ENCODE assay signal across 9 cellular contexts in the genomic region with DNA sequence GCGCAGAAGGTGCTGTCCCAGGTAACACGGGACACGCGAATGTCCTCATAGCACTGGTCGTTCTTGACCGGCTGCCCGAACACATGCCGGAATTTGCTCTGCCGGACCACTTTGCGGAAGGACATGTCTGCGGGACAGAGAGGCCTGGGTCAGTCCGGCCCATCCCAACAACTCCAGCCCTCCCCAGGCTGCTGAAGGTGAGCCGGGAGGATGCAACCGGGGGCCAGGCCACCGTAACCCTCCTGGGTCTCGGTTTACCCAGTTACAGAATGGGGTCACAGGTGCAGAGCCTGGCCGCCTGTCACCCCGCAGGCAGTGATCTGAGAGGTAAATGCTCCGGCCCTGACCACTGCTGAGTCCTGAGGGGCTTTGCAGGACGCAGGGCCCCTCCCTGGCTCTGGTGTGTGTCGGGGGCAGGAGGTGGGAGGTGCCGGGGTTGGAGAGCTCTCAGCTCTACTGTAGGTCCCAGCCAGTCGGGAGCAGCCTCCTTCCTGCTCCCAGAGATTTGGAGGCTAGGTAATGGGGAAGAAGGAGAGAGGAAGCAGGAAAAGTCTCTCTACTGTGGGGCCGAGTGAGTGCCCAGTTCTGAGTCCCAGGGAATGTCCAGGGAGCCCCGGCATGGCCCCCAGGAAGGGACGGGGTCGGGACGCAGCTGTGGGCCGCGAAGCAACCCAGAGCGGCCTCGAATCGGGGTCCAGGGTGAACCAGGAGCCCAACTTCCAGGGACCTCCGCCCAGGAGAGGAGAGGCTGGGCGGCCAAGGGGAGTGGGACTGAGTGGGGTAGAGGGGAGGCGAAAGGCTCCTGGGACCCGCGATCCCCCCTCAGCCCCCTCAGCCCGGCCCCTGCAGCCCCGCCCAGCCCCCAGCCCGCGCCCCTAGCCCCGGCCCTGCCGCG. TPM values are rescaled to one million over a fixed set of nuclear protein-coding genes. Genes with fewer than 3 reads are reported as not detected.
DNase-seq lines count a peak whose midpoint lies in the region; ATAC-seq, FAIRE-seq and TF ChIP-seq lines count a peak whose summit lies in the region.
"Had no signal": no experiment of that assay in that cellular context is flagged by ENCODE, and none has a peak within 500 bp of the region (broad histone marks: within the 10 kb centered on the region; RNA-seq: fewer than 3 reads in every experiment).

No MANE protein-coding gene starts in this region.

- no peak for DNase-seq in activated CD4-positive, alpha-beta T cell treated with anti-CD3 and anti-CD28 coated beads, Interleukin-2, amount 10 ng/mL, durations not matched to agents 7 days and 5 days
- no peak for DNase-seq in activated CD4-positive, alpha-beta T cell treated with anti-CD3 and anti-CD28 coated beads for 48 hours
- DNase-seq in ascending aorta (ENCODE audit: low spot score in 2 of 2) (no peak), HepG2 (ENCODE audit: low spot score) (no peak), type B pancreatic cell (ENCODE audit: extremely low spot score, unreplicated experiment) (no peak), DMS114 treated with DMSO at 0.1 percent for 48 hours (lab: John Stamatoyannopoulos, UW; ENCODE audit: unreplicated experiment) (no peak)
- no peak for DNase-seq in activated CD4-positive, alpha-beta T cell treated with anti-CD3 and anti-CD28 coated beads, Interleukin-2, amount 50 U/mL, for 48 hours

- TF ChIP-seq POLR2A in HepG2 (IDR thresholded peaks at IDR 0.05; ENCODE audit: insufficient read depth in 1 of 2, low read depth in 2 of 2, low read length in 2 of 2), result no peak

- 4% methylated on average over 14 of the region's 45 CpGs for WGBS in HepG2 (ENCODE audit: low lambda C conversion rate)

- BruUV-seq in HepG2 (replicated peaks; lab: Mats Ljungman, UMichigan), result no TSS peak

- peak overlapping the region; percentile 89 to 99 for H3K4me3 ChIP-seq in ascending aorta
- peak overlapping the region; percentile 84 to 97 (median 92) for H3K4me3 ChIP-seq in HepG2 (replicated peaks in 1 of 3; ENCODE audit: insufficient read depth in 1 of 3, low read depth in 2 of 3, low read length in 3 of 3)

- no peaks in the 10 kb centered on the region for H3K27me3 ChIP-seq in ascending aorta
- H3K27me3 ChIP-seq in HepG2 (ENCODE audit: control insufficient read depth in 1 of 2, insufficient read depth in 2 of 2, low read length in 2 of 2), result peaks cover 0 to 1% of the 10 kb centered on the region in 2 experiments; a peak in 1 of 5 replicates

- TF ChIP-seq CTCF in ascending aorta (IDR thresholded peaks at IDR 0.05) (no peak), HepG2 (CRISPR knock-in tag; IDR thresholded peaks at IDR 0.05) (no peak), type B pancreatic cell (conservative IDR thresholded peaks at IDR 0.05) (no peak)

- intact Hi-C loops in ascending aorta (cut with DNase I) (loop anchor here (1.0 kb wide), 3 partner anchors 14 to 41 kb away; a partner anchor contains a TSS), HepG2 (cut with micrococcal nuclease; ENCODE audit: unreplicated experiment) (loop anchor here (2.0 kb wide), 1 partner anchor 14 kb away; a partner anchor contains a TSS)

- FAIRE-seq in HepG2 (lab: Jason Lieb, UNC), result no peak
- FAIRE-seq: G401.6 had no signal

- H3K36me3 Mint-ChIP-seq in activated CD4-positive, alpha-beta T cell treated with anti-CD3 and anti-CD28 coated beads, Interleukin-2, amount 10 ng/mL, durations not matched to agents 7 days and 5 days (ENCODE audit: low read depth), result peaks cover 22% of the 10 kb centered on the region
- H3K36me3 Mint-ChIP-seq in type B pancreatic cell, result no peaks in the 10 kb centered on the region

- H3K4me2 ChIP-seq in HepG2 (ENCODE audit: low read depth, low read length), result peak overlapping the region; percentile 87

- H3K4me1 Mint-ChIP-seq in activated CD4-positive, alpha-beta T cell treated with anti-CD3 and anti-CD28 coated beads, Interleukin-2, amount 10 ng/mL, durations not matched to agents 7 days and 5 days, result peaks cover 80% of the 10 kb centered on the region
- peaks cover 3% of the 10 kb centered on the region for H3K4me1 Mint-ChIP-seq in type B pancreatic cell (ENCODE audit: unreplicated experiment)

- ATAC-seq in HepG2 (peak; percentile 29), HG02642 (IDR thresholded peaks at IDR 0.05; ENCODE audit: poor library complexity, unreplicated experiment) (no peak)

- TF ChIP-seq RAD21 in HepG2 (CRISPR knock-in tag; IDR thresholded peaks at IDR 0.05), result no peak

- in situ Hi-C loops in HepG2 (cut with HindIII; ENCODE audit: extremely low pct_ligation_motif_present, low pct_unique_long_range_greater_than_20kb), result no loop called here

- peak overlapping the region; percentile 94 to 98 for H3K27ac ChIP-seq in ascending aorta
- H3K27ac ChIP-seq in HepG2 (ENCODE audit: extremely low read length, insufficient read depth, low read length), result peak overlapping the region; percentile 63

- no peak overlapping the region for H2AFZ ChIP-seq in HepG2 (ENCODE audit: low read length)

- H3K27me3 Mint-ChIP-seq in activated CD4-positive, alpha-beta T cell treated with anti-CD3 and anti-CD28 coated beads, Interleukin-2, amount 10 ng/mL, durations not matched to agents 7 days and 5 days, result no peaks in the 10 kb centered on the region
- no peaks in the 10 kb centered on the region for H3K27me3 Mint-ChIP-seq in type B pancreatic cell

- no peaks in the 10 kb centered on the region for H3K9me3 Mint-ChIP-seq in activated CD4-positive, alpha-beta T cell treated with anti-CD3 and anti-CD28 coated beads, Interleukin-2, amount 10 ng/mL, durations not matched to agents 7 days and 5 days
- no peaks in the 10 kb centered on the region for H3K9me3 Mint-ChIP-seq in type B pancreatic cell

- CTCF ChIA-PET in activated CD4-positive, alpha-beta T cell treated with anti-CD3 and anti-CD28 coated beads, Interleukin-2, amount 10 ng/mL, durations not matched to agents 7 days and 5 days (lab: Charles Lee), result interaction anchor here (1.2 kb wide), 1 partner anchor 13 kb away, joined by 10 read pairs; no protein-coding TSS in a partner anchor
- CTCF ChIA-PET in HepG2 (lab: Yijun Ruan, JAX; ENCODE audit: low intra/inter-chr PET ratio, low total read pairs), result no interaction called here

- peak overlapping the region; percentile 80 for H3K27ac Mint-ChIP-seq in activated CD4-positive, alpha-beta T cell treated with anti-CD3 and anti-CD28 coated beads, Interleukin-2, amount 10 ng/mL, durations not matched to agents 7 days and 5 days
- H3K27ac Mint-ChIP-seq in type B pancreatic cell, result peak overlapping the region; percentile 84

- H3K79me2 ChIP-seq in HepG2 (ENCODE audit: insufficient read depth, low read length), result peaks cover 3% of the 10 kb centered on the region

- peak overlapping the region; percentile 62 for H3K4me3 Mint-ChIP-seq in activated CD4-positive, alpha-beta T cell treated with anti-CD3 and anti-CD28 coated beads, Interleukin-2, amount 10 ng/mL, durations not matched to agents 7 days and 5 days
- peak overlapping the region; percentile 88 for H3K4me3 Mint-ChIP-seq in type B pancreatic cell

- H3K4me1 ChIP-seq in ascending aorta (peaks cover 8 to 13% of the 10 kb centered on the region in 2 donors), HepG2 (ENCODE audit: insufficient read depth, low read length) (peaks cover 27% of the 10 kb centered on the region)

- no peaks in the 10 kb centered on the region for H3K9me3 ChIP-seq in ascending aorta
- no peaks in the 10 kb centered on the region for H3K9me3 ChIP-seq in HepG2 (ENCODE audit: low read length)

- POLR2A ChIA-PET in activated CD4-positive, alpha-beta T cell treated with anti-CD3 and anti-CD28 coated beads, Interleukin-2, amount 10 ng/mL, durations not matched to agents 7 days and 5 days (lab: Charles Lee), result no interaction called here
- POLR2A ChIA-PET in HepG2 (lab: Yijun Ruan, JAX), result interaction anchor here (0.6 to 1.4 kb wide), 6 partner anchors 9 to 51 kb away, joined by 3 to 10 read pairs (median 4); a partner anchor contains a TSS

- H3K9ac ChIP-seq in HepG2 (ENCODE audit: insufficient read depth, low read depth, low read length), result peak overlapping the region; percentile 83

- H3K36me3 ChIP-seq in ascending aorta, result peaks cover 14 to 19% of the 10 kb centered on the region in 2 donors
- peaks cover 0 to 4% of the 10 kb centered on the region in 2 experiments; a peak in 2 of 5 replicates for H3K36me3 ChIP-seq in HepG2 (replicated peaks in 1 of 2; ENCODE audit: control insufficient read depth in 1 of 2, insufficient read depth in 2 of 2, low read length in 2 of 2)

- TF ChIP-seq EP300 in HepG2 (IDR thresholded peaks at IDR 0.05; ENCODE audit: low read depth in 2 of 2, low read length in 2 of 2) (no peak), HepG2 (CRISPR knock-in tag; IDR thresholded peaks at IDR 0.05; ENCODE audit: borderline replicate concordance) (no peak)

- no peaks in the 10 kb centered on the region for H4K20me1 ChIP-seq in HepG2 (ENCODE audit: insufficient read depth, low read length)

RNA-seq across cellular contexts. Expression of a gene that starts 0.5 kb away (rescaled TPM):
- total RNA-seq in activated CD4-positive, alpha-beta T cell treated with anti-CD3 and anti-CD28 coated beads, Interleukin-2, amount 10 ng/mL, durations not matched to agents 7 days and 5 days, result 100 to 1,000 TPM; 191 to 252 TPM
- total RNA-seq in ascending aorta (93.4 TPM), HepG2 (2016; rRNA removed; fragmentation: Illumina TruSeq; extraction: Trizol) (32.2 and 32.9 TPM in 2 replicates), type B pancreatic cell (ENCODE audit: low replicate concordance) (77.4 and 90.2 TPM in 2 replicates)
- total RNA-seq in HepG2 (2016; cell fraction: cytosol; rRNA removed; fragmentation: Illumina TruSeq; extraction: Trizol; ENCODE audit: low read depth), result 9.3 and 11.4 TPM in 2 replicates
- 29.5 and 35.9 TPM in 2 replicates for total RNA-seq in HepG2 (2016; cell fraction: insoluble cytoplasmic fraction; rRNA removed; fragmentation: Illumina TruSeq; extraction: Trizol)
- total RNA-seq in HepG2 (2016; cell fraction: membrane; rRNA removed; fragmentation: Illumina TruSeq; extraction: Trizol), result 14.1 and 14.3 TPM in 2 replicates
- total RNA-seq in HepG2 (2016; cell fraction: nucleus; rRNA removed; fragmentation: Illumina TruSeq; extraction: Trizol), result 26.1 and 28.4 TPM in 2 replicates
- 33.8 and 48.8 TPM in 2 replicates for polyA plus RNA-seq in HepG2 (2011; rRNA removed)
- polyA plus RNA-seq in HepG2 (2011; cell fraction: cytosol; rRNA removed), result 33.9 and 59.2 TPM in 2 replicates
- 96.0 and 115 TPM in 2 replicates for polyA plus RNA-seq in HepG2 (2011; cell fraction: nucleus; rRNA removed)
- 16.2 and 31.3 TPM in 2 replicates for polyA plus RNA-seq in HepG2 (2012)
- polyA plus RNA-seq in HepG2 (2016; cell fraction: cytosol; fragmentation: Illumina TruSeq; extraction: Trizol; ENCODE audit: low read depth), result 11.3 TPM in 2 replicates
- polyA plus RNA-seq in HepG2 (2016; cell fraction: insoluble cytoplasmic fraction; fragmentation: Illumina TruSeq; extraction: Trizol; ENCODE audit: low read depth), result 45.3 and 48.2 TPM in 2 replicates
- polyA plus RNA-seq in HepG2 (2016; cell fraction: membrane; fragmentation: Illumina TruSeq; extraction: Trizol; ENCODE audit: low read depth), result 12.1 and 13.6 TPM in 2 replicates
- 59.2 and 60.1 TPM in 2 replicates for polyA plus RNA-seq in HepG2 (2016; cell fraction: nucleus; fragmentation: Illumina TruSeq; extraction: Trizol; ENCODE audit: insufficient read depth, low read depth)
- 100 and 106 TPM in 2 replicates for polyA minus RNA-seq in HepG2 (2011; rRNA and poly(A)+ RNA removed; ENCODE audit: low replicate concordance)
- 27.3 and 29.6 TPM in 2 replicates for polyA minus RNA-seq in HepG2 (2011; cell fraction: cytosol; rRNA and poly(A)+ RNA removed)
- polyA minus RNA-seq in HepG2 (2011; cell fraction: nucleus; rRNA and poly(A)+ RNA removed), result 16.3 and 29.5 TPM in 2 replicates

RNA-seq across cellular contexts. Expression of a gene that starts 5.3 kb away (rescaled TPM):
- total RNA-seq in activated CD4-positive, alpha-beta T cell treated with anti-CD3 and anti-CD28 coated beads, Interleukin-2, amount 10 ng/mL, durations not matched to agents 7 days and 5 days, result 100 to 1,000 TPM; 328 to 389 TPM
- total RNA-seq in ascending aorta (26.6 TPM), HepG2 (2016; rRNA removed; fragmentation: Illumina TruSeq; extraction: Trizol) (0.46 and 0.60 TPM in 2 replicates), type B pancreatic cell (ENCODE audit: low replicate concordance) (1.1 and 2.0 TPM in 2 replicates)
- total RNA-seq in HepG2 (2016; cell fraction: cytosol; rRNA removed; fragmentation: Illumina TruSeq; extraction: Trizol; ENCODE audit: low read depth), result not detected in 2 replicates
- 0.19 and 0.25 TPM in 2 replicates for total RNA-seq in HepG2 (2016; cell fraction: insoluble cytoplasmic fraction; rRNA removed; fragmentation: Illumina TruSeq; extraction: Trizol)
- not detected in 2 replicates for total RNA-seq in HepG2 (2016; cell fraction: membrane; rRNA removed; fragmentation: Illumina TruSeq; extraction: Trizol)
- total RNA-seq in HepG2 (2016; cell fraction: nucleus; rRNA removed; fragmentation: Illumina TruSeq; extraction: Trizol), result 0.40 and 0.53 TPM in 2 replicates
- 0.56 and 0.70 TPM in 2 replicates for polyA plus RNA-seq in HepG2 (2011; rRNA removed)
- polyA plus RNA-seq in HepG2 (2011; cell fraction: cytosol; rRNA removed), result 0.08 and 0.63 TPM in 2 replicates
- polyA plus RNA-seq in HepG2 (2011; cell fraction: nucleus; rRNA removed), result 12.4 and 18.9 TPM in 2 replicates
- polyA plus RNA-seq in HepG2 (2012), result 0.19 TPM in 1 of 2 replicates, not detected in the other
- 0.18 TPM in 1 of 2 replicates, not detected in the other for polyA plus RNA-seq in HepG2 (2016; cell fraction: cytosol; fragmentation: Illumina TruSeq; extraction: Trizol; ENCODE audit: low read depth)
- polyA plus RNA-seq in HepG2 (2016; cell fraction: insoluble cytoplasmic fraction; fragmentation: Illumina TruSeq; extraction: Trizol; ENCODE audit: low read depth), result 0.21 and 0.26 TPM in 2 replicates
- polyA plus RNA-seq in HepG2 (2016; cell fraction: membrane; fragmentation: Illumina TruSeq; extraction: Trizol; ENCODE audit: low read depth), result 0.16 TPM in 1 of 2 replicates, not detected in the other
- polyA plus RNA-seq in HepG2 (2016; cell fraction: nucleus; fragmentation: Illumina TruSeq; extraction: Trizol; ENCODE audit: insufficient read depth, low read depth), result 1.9 and 2.3 TPM in 2 replicates
- polyA minus RNA-seq in HepG2 (2011; rRNA and poly(A)+ RNA removed; ENCODE audit: low replicate concordance), result 0.58 and 1.1 TPM in 2 replicates
- polyA minus RNA-seq in HepG2 (2011; cell fraction: cytosol; rRNA and poly(A)+ RNA removed), result not detected in 2 replicates
- 0.90 and 0.99 TPM in 2 replicates for polyA minus RNA-seq in HepG2 (2011; cell fraction: nucleus; rRNA and poly(A)+ RNA removed)

RNA-seq across cellular contexts. Expression of a gene that starts 9.8 kb away (rescaled TPM):
- not detected for total RNA-seq in activated CD4-positive, alpha-beta T cell treated with anti-CD3 and anti-CD28 coated beads, Interleukin-2, amount 10 ng/mL, durations not matched to agents 7 days and 5 days
- total RNA-seq in ascending aorta (not detected), HepG2 (2016; rRNA removed; fragmentation: Illumina TruSeq; extraction: Trizol) (not detected in 2 replicates), type B pancreatic cell (ENCODE audit: low replicate concordance) (not detected in 2 replicates)
- not detected in 2 replicates for total RNA-seq in HepG2 (2016; cell fraction: cytosol; rRNA removed; fragmentation: Illumina TruSeq; extraction: Trizol; ENCODE audit: low read depth)
- not detected in 2 replicates for total RNA-seq in HepG2 (2016; cell fraction: insoluble cytoplasmic fraction; rRNA removed; fragmentation: Illumina TruSeq; extraction: Trizol)
- not detected in 2 replicates for total RNA-seq in HepG2 (2016; cell fraction: membrane; rRNA removed; fragmentation: Illumina TruSeq; extraction: Trizol)
- not detected in 2 replicates for total RNA-seq in HepG2 (2016; cell fraction: nucleus; rRNA removed; fragmentation: Illumina TruSeq; extraction: Trizol)
- not detected in 2 replicates for polyA plus RNA-seq in HepG2 (2011; rRNA removed)
- not detected in 2 replicates for polyA plus RNA-seq in HepG2 (2011; cell fraction: cytosol; rRNA removed)
- not detected in 2 replicates for polyA plus RNA-seq in HepG2 (2011; cell fraction: nucleus; rRNA removed)
- polyA plus RNA-seq in HepG2 (2012), result not detected in 2 replicates
- not detected in 2 replicates for polyA plus RNA-seq in HepG2 (2016; cell fraction: cytosol; fragmentation: Illumina TruSeq; extraction: Trizol; ENCODE audit: low read depth)
- not detected in 2 replicates for polyA plus RNA-seq in HepG2 (2016; cell fraction: insoluble cytoplasmic fraction; fragmentation: Illumina TruSeq; extraction: Trizol; ENCODE audit: low read depth)
- polyA plus RNA-seq in HepG2 (2016; cell fraction: membrane; fragmentation: Illumina TruSeq; extraction: Trizol; ENCODE audit: low read depth), result not detected in 2 replicates
- not detected in 2 replicates for polyA plus RNA-seq in HepG2 (2016; cell fraction: nucleus; fragmentation: Illumina TruSeq; extraction: Trizol; ENCODE audit: insufficient read depth, low read depth)
- polyA minus RNA-seq in HepG2 (2011; rRNA and poly(A)+ RNA removed; ENCODE audit: low replicate concordance), result not detected in 2 replicates
- polyA minus RNA-seq in HepG2 (2011; cell fraction: cytosol; rRNA and poly(A)+ RNA removed), result not detected in 2 replicates
- not detected in 2 replicates for polyA minus RNA-seq in HepG2 (2011; cell fraction: nucleus; rRNA and poly(A)+ RNA removed)

RNA-seq across cellular contexts. Expression of a gene that starts 12.4 kb away (rescaled TPM):
- 1 to 10 TPM; 1.3 to 2.6 TPM for total RNA-seq in activated CD4-positive, alpha-beta T cell treated with anti-CD3 and anti-CD28 coated beads, Interleukin-2, amount 10 ng/mL, durations not matched to agents 7 days and 5 days
- total RNA-seq in ascending aorta (not detected), HepG2 (2016; rRNA removed; fragmentation: Illumina TruSeq; extraction: Trizol) (not detected in 2 replicates), type B pancreatic cell (ENCODE audit: low replicate concordance) (not detected in 2 replicates)
- total RNA-seq in HepG2 (2016; cell fraction: cytosol; rRNA removed; fragmentation: Illumina TruSeq; extraction: Trizol; ENCODE audit: low read depth), result not detected in 2 replicates
- total RNA-seq in HepG2 (2016; cell fraction: insoluble cytoplasmic fraction; rRNA removed; fragmentation: Illumina TruSeq; extraction: Trizol), result not detected in 2 replicates
- not detected in 2 replicates for total RNA-seq in HepG2 (2016; cell fraction: membrane; rRNA removed; fragmentation: Illumina TruSeq; extraction: Trizol)
- not detected in 2 replicates for total RNA-seq in HepG2 (2016; cell fraction: nucleus; rRNA removed; fragmentation: Illumina TruSeq; extraction: Trizol)
- polyA plus RNA-seq in HepG2 (2011; rRNA removed), result not detected in 2 replicates
- not detected in 2 replicates for polyA plus RNA-seq in HepG2 (2011; cell fraction: cytosol; rRNA removed)
- polyA plus RNA-seq in HepG2 (2011; cell fraction: nucleus; rRNA removed), result not detected in 2 replicates
- polyA plus RNA-seq in HepG2 (2012), result not detected in 2 replicates
- not detected in 2 replicates for polyA plus RNA-seq in HepG2 (2016; cell fraction: cytosol; fragmentation: Illumina TruSeq; extraction: Trizol; ENCODE audit: low read depth)
- not detected in 2 replicates for polyA plus RNA-seq in HepG2 (2016; cell fraction: insoluble cytoplasmic fraction; fragmentation: Illumina TruSeq; extraction: Trizol; ENCODE audit: low read depth)
- polyA plus RNA-seq in HepG2 (2016; cell fraction: membrane; fragmentation: Illumina TruSeq; extraction: Trizol; ENCODE audit: low read depth), result not detected in 2 replicates
- polyA plus RNA-seq in HepG2 (2016; cell fraction: nucleus; fragmentation: Illumina TruSeq; extraction: Trizol; ENCODE audit: insufficient read depth, low read depth), result not detected in 2 replicates
- not detected in 2 replicates for polyA minus RNA-seq in HepG2 (2011; rRNA and poly(A)+ RNA removed; ENCODE audit: low replicate concordance)
- not detected in 2 replicates for polyA minus RNA-seq in HepG2 (2011; cell fraction: cytosol; rRNA and poly(A)+ RNA removed)
- polyA minus RNA-seq in HepG2 (2011; cell fraction: nucleus; rRNA and poly(A)+ RNA removed), result not detected in 2 replicates

RNA-seq across cellular contexts. Expression of a gene that starts 14.5 kb away (rescaled TPM):
- total RNA-seq in activated CD4-positive, alpha-beta T cell treated with anti-CD3 and anti-CD28 coated beads, Interleukin-2, amount 10 ng/mL, durations not matched to agents 7 days and 5 days, result 10 to 100 TPM; 57.5 to 68.1 TPM
- total RNA-seq in ascending aorta, result 72.3 TPM
- 35.3 and 54.8 TPM in 2 replicates for total RNA-seq in HepG2 (2016; rRNA removed; fragmentation: Illumina TruSeq; extraction: Trizol)
- 168 and 174 TPM in 2 replicates for total RNA-seq in HepG2 (2016; cell fraction: cytosol; rRNA removed; fragmentation: Illumina TruSeq; extraction: Trizol; ENCODE audit: low read depth)
- total RNA-seq in HepG2 (2016; cell fraction: insoluble cytoplasmic fraction; rRNA removed; fragmentation: Illumina TruSeq; extraction: Trizol), result 32.3 and 55.5 TPM in 2 replicates
- total RNA-seq in HepG2 (2016; cell fraction: membrane; rRNA removed; fragmentation: Illumina TruSeq; extraction: Trizol), result 208 and 210 TPM in 2 replicates
- 30.9 and 37.1 TPM in 2 replicates for total RNA-seq in HepG2 (2016; cell fraction: nucleus; rRNA removed; fragmentation: Illumina TruSeq; extraction: Trizol)
- polyA plus RNA-seq in HepG2 (2011; rRNA removed), result 52.9 and 59.2 TPM in 2 replicates
- 53.5 and 73.0 TPM in 2 replicates for polyA plus RNA-seq in HepG2 (2011; cell fraction: cytosol; rRNA removed)
- 93.3 and 107 TPM in 2 replicates for polyA plus RNA-seq in HepG2 (2011; cell fraction: nucleus; rRNA removed)
- 29.0 and 33.0 TPM in 2 replicates for polyA plus RNA-seq in HepG2 (2012)
- polyA plus RNA-seq in HepG2 (2016; cell fraction: cytosol; fragmentation: Illumina TruSeq; extraction: Trizol; ENCODE audit: low read depth), result 249 TPM in 2 replicates
- 40.0 and 51.3 TPM in 2 replicates for polyA plus RNA-seq in HepG2 (2016; cell fraction: insoluble cytoplasmic fraction; fragmentation: Illumina TruSeq; extraction: Trizol; ENCODE audit: low read depth)
- 229 and 244 TPM in 2 replicates for polyA plus RNA-seq in HepG2 (2016; cell fraction: membrane; fragmentation: Illumina TruSeq; extraction: Trizol; ENCODE audit: low read depth)
- polyA plus RNA-seq in HepG2 (2016; cell fraction: nucleus; fragmentation: Illumina TruSeq; extraction: Trizol; ENCODE audit: insufficient read depth, low read depth), result 58.6 and 65.2 TPM in 2 replicates
- polyA minus RNA-seq in HepG2 (2011; rRNA and poly(A)+ RNA removed; ENCODE audit: low replicate concordance), result 70.8 and 120 TPM in 2 replicates
- 23.5 and 24.7 TPM in 2 replicates for polyA minus RNA-seq in HepG2 (2011; cell fraction: cytosol; rRNA and poly(A)+ RNA removed)
- 27.9 and 33.3 TPM in 2 replicates for polyA minus RNA-seq in HepG2 (2011; cell fraction: nucleus; rRNA and poly(A)+ RNA removed)
- 55.5 and 57.0 TPM in 2 replicates for total RNA-seq in type B pancreatic cell (ENCODE audit: low replicate concordance)

Comparison
In these comparisons a context has a peak if more than half of its experiments do, and no peak if none do; other contexts are left out.
1. RNA of a gene that starts 5.3 kb away (total RNA-seq): 328 to 389 TPM in activated CD4-positive, alpha-beta T cell treated with anti-CD3 and anti-CD28 coated beads, Interleukin-2, amount 10 ng/mL, durations not matched to agents 7 days and 5 days; 26.6 TPM in ascending aorta (single experiment), 1.1 to 2.0 TPM in type B pancreatic cell and 0.19 to 0.60 TPM in HepG2; every median in the first group is over 10 times any median in the second.